26 cellular contexts compared by ENCODE assay signal in genomic region chr15:39056357-39056756, GRCh38.
"Had no signal": no experiment of that assay in that cellular context is flagged by ENCODE, and none has a peak within 500 bp of the region (broad histone marks: within the 10 kb centered on the region; RNA-seq: fewer than 3 reads in every experiment).

No MANE protein-coding gene starts in this region.

- H3K27me3 Mint-ChIP-seq: memory B cell; stimulated activated naive B cell treated with anti-CD40 and anti-IgM and Interleukin-4, amounts not matched to agents 10 μg/mL and 1 μg/mL and 100 μg/mL, for 72 hours had no signal

- H3K36me3 Mint-ChIP-seq: memory B cell; natural killer cell; stimulated activated naive B cell treated with anti-CD40 and anti-IgM and Interleukin-4, amounts not matched to agents 10 μg/mL and 1 μg/mL and 100 μg/mL, for 72 hours had no signal

- ATAC-seq: effector memory CD8-positive, alpha-beta T cell; foreskin keratinocyte; gastroesophageal sphincter; left lobe of liver; natural killer cell; psoas muscle; right lobe of liver; stimulated activated naive B cell treated with anti-CD40 and anti-IgM and Interleukin-4, amounts not matched to agents 10 μg/mL and 1 μg/mL and 100 μg/mL, for 72 hours; upper lobe of right lung had no signal

- H3K27ac ChIP-seq: foreskin keratinocyte, gastroesophageal sphincter, heart left ventricle, ovary, psoas muscle, right lobe of liver, suprapubic skin, transverse colon, upper lobe of right lung, uterus had no signal

- FAIRE-seq: keratinocyte, small intestine had no signal

- H3K4me1 ChIP-seq: foreskin keratinocyte, psoas muscle, right lobe of liver, suprapubic skin, upper lobe of right lung, uterus had no signal

- H3K4me3 Mint-ChIP-seq: effector memory CD8-positive, alpha-beta T cell; memory B cell; natural killer cell; stimulated activated naive B cell treated with anti-CD40 and anti-IgM and Interleukin-4, amounts not matched to agents 10 μg/mL and 1 μg/mL and 100 μg/mL, for 72 hours; stimulated activated naive CD8-positive, alpha-beta T cell treated with anti-CD3 and anti-CD28 coated beads, Interleukin-15, Interleukin-2, amounts not matched to agents 100 ng/mL and 50 ng/mL, for 24 hours had no signal

- H3K36me3 ChIP-seq: gastroesophageal sphincter, heart left ventricle, ovary, right lobe of liver, suprapubic skin, transverse colon, upper lobe of right lung, uterus had no signal

- H3K4me1 Mint-ChIP-seq: memory B cell; natural killer cell; stimulated activated naive B cell treated with anti-CD40 and anti-IgM and Interleukin-4, amounts not matched to agents 10 μg/mL and 1 μg/mL and 100 μg/mL, for 72 hours had no signal

- H3K4me3 ChIP-seq: gastroesophageal sphincter, heart left ventricle, lung, ovary, psoas muscle, right lobe of liver, suprapubic skin, transverse colon, upper lobe of right lung, uterus had no signal

- H3K9me3 Mint-ChIP-seq: effector memory CD8-positive, alpha-beta T cell; memory B cell; natural killer cell; stimulated activated naive CD8-positive, alpha-beta T cell treated with anti-CD3 and anti-CD28 coated beads, Interleukin-15, Interleukin-2, amounts not matched to agents 100 ng/mL and 50 ng/mL, for 24 hours had no signal

- H3K9me3 ChIP-seq: gastroesophageal sphincter, heart left ventricle, ovary, psoas muscle, right lobe of liver, suprapubic skin, transverse colon, upper lobe of right lung, uterus had no signal

- H3K27me3 ChIP-seq: foreskin keratinocyte, gastroesophageal sphincter, heart left ventricle, ovary, right lobe of liver, suprapubic skin, transverse colon, upper lobe of right lung, uterus had no signal

- DNase-seq: cortex of kidney; effector memory CD8-positive, alpha-beta T cell; foreskin keratinocyte; heart left ventricle; hippocampal formation; natural killer cell; occipital lobe; ovary; posterior cingulate gyrus; psoas muscle; retina; right lobe of liver; small intestine; stimulated activated CD4-positive, alpha-beta T cell treated with anti-CD3 and anti-CD28 coated beads, Interleukin-15, amount 100 ng/mL, for 24 hours; stimulated activated CD4-positive, alpha-beta T cell treated with anti-CD3 and anti-CD28 coated beads, Interleukin-2, amount 100 ng/mL, for 48 hours; stimulated activated naive B cell treated with anti-CD40 and anti-IgM and Interleukin-4, amounts not matched to agents 10 μg/mL and 1 μg/mL and 100 μg/mL, for 72 hours; transverse colon; upper lobe of right lung; uterus had no signal

- H3K27ac Mint-ChIP-seq: effector memory CD8-positive, alpha-beta T cell; memory B cell; natural killer cell; stimulated activated naive B cell treated with anti-CD40 and anti-IgM and Interleukin-4, amounts not matched to agents 10 μg/mL and 1 μg/mL and 100 μg/mL, for 72 hours; stimulated activated naive CD8-positive, alpha-beta T cell treated with anti-CD3 and anti-CD28 coated beads, Interleukin-15, Interleukin-2, amounts not matched to agents 100 ng/mL and 50 ng/mL, for 24 hours had no signal
